15 cellular contexts compared by ENCODE assay signal in genomic region chr1:6446665-6447015, GRCh38. TPM values are rescaled to one million over a fixed set of nuclear protein-coding genes. Genes with fewer than 3 reads are reported as not detected.
A peak's percentile ranks its signal among the peaks of the same experiment; 100 is the strongest.
DNase-seq lines count a peak whose midpoint lies in the region; ATAC-seq, FAIRE-seq and TF ChIP-seq lines count a peak whose summit lies in the region.
"Had no signal": no experiment of that assay in that cellular context is flagged by ENCODE, and none has a peak within 500 bp of the region (broad histone marks: within the 10 kb centered on the region; RNA-seq: fewer than 3 reads in every experiment).

No MANE protein-coding gene starts in this region.

- H3K36me3 ChIP-seq in cardiac muscle cell (no peaks in the 10 kb centered on the region), heart right ventricle (no peaks in the 10 kb centered on the region), iPS-20b (ENCODE audit: insufficient read depth, low read depth, low read length) (no peaks in the 10 kb centered on the region), HAP-1 (replicated peaks) (no peaks in the 10 kb centered on the region), small intestine (ENCODE audit: control insufficient read depth in 2 of 2, insufficient read depth in 2 of 2, low read length in 2 of 2) (no peaks in the 10 kb centered on the region)
- H3K36me3 ChIP-seq: pancreas, thyroid gland had no signal

- H3K4me1 ChIP-seq in cardiac muscle cell (ENCODE audit: low read depth) (no peaks in the 10 kb centered on the region), heart right ventricle (peaks cover 0 to 22% (median 10%) of the 10 kb centered on the region in 9 donors), iPS-20b (ENCODE audit: insufficient read depth, low read length) (peaks cover 8% of the 10 kb centered on the region; the same call in 1 of the 2 replicates), HAP-1 (no peaks in the 10 kb centered on the region), small intestine (ENCODE audit: control insufficient read depth in 2 of 2, insufficient read depth in 1 of 2, low read depth in 1 of 2, low read length in 1 of 2) (no peaks in the 10 kb centered on the region)

- H3K27ac ChIP-seq in cardiac muscle cell: no peak overlapping the region
- no peak overlapping the region for H3K27ac ChIP-seq in heart right ventricle
- peak overlapping the region; percentile 24 for H3K27ac ChIP-seq in iPS-20b (ENCODE audit: low read length)
- no peak overlapping the region for H3K27ac ChIP-seq in small intestine (ENCODE audit: low read depth in 1 of 2, low read length in 1 of 2)
- H3K27ac ChIP-seq: esophagus squamous epithelium, pancreas, thyroid gland had no signal

- WGBS in heart right ventricle, 2 donors: 50 to 61% methylated on average over 3 to 4 of the region's 4 CpGs
- WGBS in small intestine, 3 donors: 42 to 60% (median 55%) methylated on average over 4 of the region's 4 CpGs

- H3K9ac ChIP-seq in iPS-20b (ENCODE audit: low read depth, low read length): peak overlapping the region; percentile 61; the same call in 1 of the 2 replicates

- no peak for TF ChIP-seq CTCF in cardiac muscle cell (IDR thresholded peaks at IDR 0.05; ENCODE audit: low read depth, low read length)
- no peak for TF ChIP-seq CTCF in heart right ventricle (IDR thresholded peaks at IDR 0.05)

- no peak for FAIRE-seq in small intestine (lab: Jason Lieb, UNC)
- FAIRE-seq: A204.1, pancreas had no signal

- DNase-seq in cardiac muscle cell (ENCODE audit: low read depth in 1 of 2, low spot score in 1 of 2) (no peak), heart right ventricle (no peak), HAP-1 (ENCODE audit: low spot score in 2 of 2) (no peak), small intestine (no peak)
- no peak for DNase-seq in stimulated activated CD4-positive, alpha-beta T cell treated with anti-CD3 and anti-CD28 coated beads, Interleukin-2, amount 100 ng/mL, for 48 hours
- DNase-seq: activated T-cell treated with anti-CD3 and anti-CD28 coated beads, Interleukin-2, amount 50 U/mL, for 1 hour; esophagus squamous epithelium; GDM1; GOT3; hippocampal formation; NCI-H524 treated with DMSO at 0.1 percent for 48 hours; thyroid gland had no signal

- peaks cover 35% of the 10 kb centered on the region for H3K27me3 ChIP-seq in cardiac muscle cell
- peaks cover 19 to 89% (median 66%) of the 10 kb centered on the region in 7 donors for H3K27me3 ChIP-seq in heart right ventricle
- H3K27me3 ChIP-seq in iPS-20b (ENCODE audit: insufficient read depth, low read length): peaks cover 39% of the 10 kb centered on the region
- peaks cover 49% of the 10 kb centered on the region for H3K27me3 ChIP-seq in HAP-1 (ENCODE audit: low read depth)
- H3K27me3 ChIP-seq in small intestine (ENCODE audit: control insufficient read depth in 2 of 2, insufficient read depth in 2 of 2, low read length in 2 of 2): peaks cover 0 to 17% of the 10 kb centered on the region in 2 donors
- H3K27me3 ChIP-seq: pancreas had no signal

- no peak for ATAC-seq in heart right ventricle

- intact Hi-C loops in heart right ventricle (cut with DNase I): no loop called here

- in situ Hi-C loops in HAP-1 (cut with MboI; ENCODE audit: low sequenced_read_pairs): no loop called here

- no peaks in the 10 kb centered on the region for H3K9me3 ChIP-seq in cardiac muscle cell (ENCODE audit: low read depth)
- H3K9me3 ChIP-seq in heart right ventricle: no peaks in the 10 kb centered on the region
- H3K9me3 ChIP-seq in iPS-20b (ENCODE audit: insufficient read depth, low read depth, low read length): no peaks in the 10 kb centered on the region
- H3K9me3 ChIP-seq in HAP-1: no peaks in the 10 kb centered on the region
- H3K9me3 ChIP-seq in small intestine (ENCODE audit: control insufficient read depth, low read depth): no peaks in the 10 kb centered on the region
- H3K9me3 ChIP-seq: esophagus squamous epithelium, pancreas, thyroid gland had no signal

- H3K4me3 ChIP-seq in cardiac muscle cell (peak overlapping the region; percentile 22), heart right ventricle (no peak overlapping the region), iPS-20b (ENCODE audit: low read length) (peak overlapping the region; percentile 64; the same call in 1 of the 2 replicates), HAP-1 (no peak overlapping the region), small intestine (ENCODE audit: low read depth in 1 of 2, low read length in 2 of 2) (no peak overlapping the region)
- H3K4me3 ChIP-seq: thyroid gland had no signal

RNA-seq across cellular contexts. Expression of gene TNFRSF25, which starts 19.3 kb away (rescaled TPM):
- total RNA-seq in cardiac muscle cell (24.4 and 31.4 TPM in 2 replicates), heart right ventricle (10 to 100 TPM in 2 of 10 donors, 1 to 10 TPM in 8; 4.0 to 12.0 (median 7.3) TPM)
- polyA plus RNA-seq in cardiac muscle cell (11.3 and 11.8 TPM in 2 replicates), heart right ventricle (10 to 100 TPM in 1 of 2 donors, 1 to 10 TPM in 1; 6.6 to 43.1 TPM), small intestine (10 to 100 TPM; 23.0 to 43.2 (median 23.3) TPM)

RNA-seq across cellular contexts. Expression of gene ESPN, which starts 22.1 kb away (rescaled TPM):
- total RNA-seq in cardiac muscle cell: 9.7 and 18.1 TPM in 2 replicates
- 8.0 and 9.7 TPM in 2 replicates for polyA plus RNA-seq in cardiac muscle cell
- total RNA-seq in heart right ventricle: under 1 TPM in 5 of 10 donors, not detected in 5; 0.17 to 0.51 (median 0.29) TPM
- under 1 TPM; 0.12 to 0.22 TPM for polyA plus RNA-seq in heart right ventricle
- polyA plus RNA-seq in small intestine: 100 to 1,000 TPM in 2 of 3 donors, 10 to 100 TPM in 1; 83.5 to 336 (median 235) TPM

RNA-seq across cellular contexts. Expression of gene HES2, which starts 26.9 kb away (rescaled TPM):
- total RNA-seq in cardiac muscle cell: not detected in 2 replicates
- 0.09 TPM in 1 of 2 replicates, not detected in the other for polyA plus RNA-seq in cardiac muscle cell
- total RNA-seq in heart right ventricle: under 1 TPM in 1 of 10 donors, not detected in 9; 0.25 TPM
- under 1 TPM in 1 of 2 donors, not detected in 1; 0.22 TPM for polyA plus RNA-seq in heart right ventricle
- 1 to 10 TPM in 2 of 3 donors, under 1 TPM in 1; 0.55 to 2.2 (median 1.1) TPM for polyA plus RNA-seq in small intestine
- total RNA-seq: thyroid gland had no signal
- polyA plus RNA-seq: pancreas had no signal

RNA-seq across cellular contexts. Expression of gene PLEKHG5, which starts 44.8 kb away (rescaled TPM):
- total RNA-seq in cardiac muscle cell (21.8 and 34.8 TPM in 2 replicates), heart right ventricle (10 to 100 TPM; 10.0 to 18.8 (median 15.3) TPM)
- polyA plus RNA-seq in cardiac muscle cell (9.6 and 18.7 TPM in 2 replicates), heart right ventricle (10 to 100 TPM in 1 of 2 donors, 1 to 10 TPM in 1; 6.6 to 28.7 TPM), small intestine (10 to 100 TPM in 1 of 3 donors, 1 to 10 TPM in 2; 2.4 to 10.5 (median 3.8) TPM)

RNA-seq across cellular contexts. Expression of gene ACOT7, which starts 53.1 kb away (rescaled TPM):
- 11.8 and 24.2 TPM in 2 replicates for total RNA-seq in cardiac muscle cell
- 22.3 and 51.2 TPM in 2 replicates for polyA plus RNA-seq in cardiac muscle cell
- 10 to 100 TPM in 3 of 10 donors, 1 to 10 TPM in 7; 5.1 to 26.9 (median 8.6) TPM for total RNA-seq in heart right ventricle
- polyA plus RNA-seq in heart right ventricle: 10 to 100 TPM in 1 of 2 donors, 1 to 10 TPM in 1; 4.0 to 40.4 TPM
- 10 to 100 TPM; 63.5 to 93.8 (median 83.9) TPM for polyA plus RNA-seq in small intestine

Comparison
In these comparisons a context has a peak if more than half of its experiments do, and no peak if none do; other contexts are left out.
1. H3K4me3 ChIP-seq: peak in cardiac muscle cell (single experiment) and iPS-20b (single experiment); none in heart right ventricle (0 of 10), HAP-1 (single experiment) and small intestine (0 of 2).